22 cellular contexts compared by ENCODE assay signal in genomic region chr22:46732513-46732912, GRCh38. TPM values are rescaled to one million over a fixed set of nuclear protein-coding genes. Genes with fewer than 3 reads are reported as not detected.
DNase-seq lines count a peak whose midpoint lies in the region; ATAC-seq, FAIRE-seq and TF ChIP-seq lines count a peak whose summit lies in the region.
"Had no signal": no experiment of that assay in that cellular context is flagged by ENCODE, and none has a peak within 500 bp of the region (broad histone marks: within the 10 kb centered on the region; RNA-seq: fewer than 3 reads in every experiment).

No MANE protein-coding gene starts in this region.

- peaks cover 31% of the 10 kb centered on the region for H3K36me3 Mint-ChIP-seq in T-helper 2 cell treated with Interferon-gamma antibody and Interleukin-4, amounts not matched to agents 5 μg/mL and 100 μg/mL, for 36 hours (ENCODE audit: low read depth)
- H3K36me3 Mint-ChIP-seq in CD4-positive, alpha-beta memory T cell: peaks cover 34 to 44% of the 10 kb centered on the region in 2 donors
- H3K36me3 Mint-ChIP-seq in activated naive CD8-positive, alpha-beta T cell: peaks cover 2% of the 10 kb centered on the region
- peaks cover 0 to 32% (median 2%) of the 10 kb centered on the region in 3 donors for H3K36me3 Mint-ChIP-seq in naive thymus-derived CD8-positive, alpha-beta T cell
- H3K36me3 Mint-ChIP-seq in stimulated activated memory B cell treated with anti-CD40 and anti-IgM and Interleukin-4, amounts not matched to agents 10 μg/mL and 1 μg/mL and 100 μg/mL, for 72 hours: peaks cover 21% of the 10 kb centered on the region

- peak overlapping the region; percentile 43 for H3K27ac ChIP-seq in CD4-positive, alpha-beta memory T cell (ENCODE audit: low read depth, low read length)
- H3K27ac ChIP-seq: 22Rv1, left lung had no signal

- no peak for TF ChIP-seq POLR2A in H54 (IDR thresholded peaks at IDR 0.05; ENCODE audit: low read depth, low read length)

- no peak for FAIRE-seq in H54 (lab: Jason Lieb, UNC)
- FAIRE-seq: astrocyte, GM18507 had no signal

- CTCF ChIA-PET in CD4-positive, alpha-beta memory T cell (lab: Charles Lee; ENCODE audit: partially characterized antibody): interaction anchor here (0.7 to 1.7 kb wide), 4 partner anchors 35 to 169 kb away, joined by 3 to 4 read pairs (median 4); no protein-coding TSS in a partner anchor

- ATAC-seq in naive thymus-derived CD8-positive, alpha-beta T cell: no peak
- ATAC-seq in stimulated activated memory B cell treated with anti-CD40 and anti-IgM and Interleukin-4, amounts not matched to agents 10 μg/mL and 1 μg/mL and 100 μg/mL, for 72 hours: no peak
- ATAC-seq: left lung, mucosa of descending colon had no signal

- H3K4me3 Mint-ChIP-seq in T-helper 2 cell treated with Interferon-gamma antibody and Interleukin-4, amounts not matched to agents 5 μg/mL and 100 μg/mL, for 36 hours: no peak overlapping the region
- peak overlapping the region; percentile 21 to 57 (median 36) for H3K4me3 Mint-ChIP-seq in CD4-positive, alpha-beta memory T cell
- no peak overlapping the region for H3K4me3 Mint-ChIP-seq in activated naive CD8-positive, alpha-beta T cell
- peak overlapping the region in 4 of 10 donors; percentile 10 to 32 (median 22) for H3K4me3 Mint-ChIP-seq in naive thymus-derived CD8-positive, alpha-beta T cell
- no peak overlapping the region for H3K4me3 Mint-ChIP-seq in stimulated activated memory B cell treated with anti-CD40 and anti-IgM and Interleukin-4, amounts not matched to agents 10 μg/mL and 1 μg/mL and 100 μg/mL, for 72 hours
- H3K4me3 Mint-ChIP-seq: activated CD4-positive, alpha-beta T cell treated with anti-CD3 and anti-CD28 coated beads, Interleukin-2, amount 10 ng/mL, durations not matched to agents 7 days and 5 days; activated naive CD4-positive, alpha-beta T cell treated with anti-CD3 and anti-CD28 coated beads for 36 hours had no signal

- H3K36me3 ChIP-seq in CD4-positive, alpha-beta memory T cell (ENCODE audit: insufficient read depth, low read length): peaks cover 18% of the 10 kb centered on the region

- no peaks in the 10 kb centered on the region for H3K27me3 ChIP-seq in CD4-positive, alpha-beta memory T cell (ENCODE audit: insufficient read depth, low read length)
- H3K27me3 ChIP-seq: esophagus squamous epithelium, left lung had no signal

- intact Hi-C loops in CD4-positive, alpha-beta memory T cell (cut with micrococcal nuclease): no loop called here

- POLR2A ChIA-PET in CD4-positive, alpha-beta memory T cell (lab: Charles Lee; ENCODE audit: partially characterized antibody): interaction anchor here (1.5 to 1.7 kb wide), 2 partner anchors 16 to 58 kb away, joined by 6 to 8 read pairs; no protein-coding TSS in a partner anchor
- POLR2A ChIA-PET in naive thymus-derived CD8-positive, alpha-beta T cell (lab: Charles Lee): interaction anchor here (0.8 to 7.2 kb wide), 6 partner anchors 17 to 71 kb away, joined by 3 to 78 read pairs (median 5); partner anchors contain the start of gene TBC1D22A

- H3K9me3 Mint-ChIP-seq in T-helper 2 cell treated with Interferon-gamma antibody and Interleukin-4, amounts not matched to agents 5 μg/mL and 100 μg/mL, for 36 hours: no peaks in the 10 kb centered on the region
- no peaks in the 10 kb centered on the region for H3K9me3 Mint-ChIP-seq in CD4-positive, alpha-beta memory T cell
- no peaks in the 10 kb centered on the region for H3K9me3 Mint-ChIP-seq in activated naive CD8-positive, alpha-beta T cell (ENCODE audit: low read depth)
- no peaks in the 10 kb centered on the region for H3K9me3 Mint-ChIP-seq in naive thymus-derived CD8-positive, alpha-beta T cell
- H3K9me3 Mint-ChIP-seq in stimulated activated memory B cell treated with anti-CD40 and anti-IgM and Interleukin-4, amounts not matched to agents 10 μg/mL and 1 μg/mL and 100 μg/mL, for 72 hours: no peaks in the 10 kb centered on the region
- H3K9me3 Mint-ChIP-seq: activated CD4-positive, alpha-beta T cell treated with anti-CD3 and anti-CD28 coated beads, Interleukin-2, amount 10 ng/mL, durations not matched to agents 7 days and 5 days; activated naive CD4-positive, alpha-beta T cell treated with anti-CD3 and anti-CD28 coated beads for 36 hours had no signal

- H3K27ac Mint-ChIP-seq in T-helper 2 cell treated with Interferon-gamma antibody and Interleukin-4, amounts not matched to agents 5 μg/mL and 100 μg/mL, for 36 hours: peak overlapping the region; percentile 31
- H3K27ac Mint-ChIP-seq in CD4-positive, alpha-beta memory T cell: peak overlapping the region; percentile 41 to 93 (median 86)
- peak overlapping the region; percentile 28 for H3K27ac Mint-ChIP-seq in activated naive CD8-positive, alpha-beta T cell
- H3K27ac Mint-ChIP-seq in naive thymus-derived CD8-positive, alpha-beta T cell: peak overlapping the region in 6 of 10 donors; percentile 15 to 90 (median 70)
- H3K27ac Mint-ChIP-seq in stimulated activated memory B cell treated with anti-CD40 and anti-IgM and Interleukin-4, amounts not matched to agents 10 μg/mL and 1 μg/mL and 100 μg/mL, for 72 hours: no peak overlapping the region
- H3K27ac Mint-ChIP-seq: activated CD4-positive, alpha-beta T cell treated with anti-CD3 and anti-CD28 coated beads, Interleukin-2, amount 10 ng/mL, durations not matched to agents 7 days and 5 days had no signal

- H3K27me3 Mint-ChIP-seq in T-helper 2 cell treated with Interferon-gamma antibody and Interleukin-4, amounts not matched to agents 5 μg/mL and 100 μg/mL, for 36 hours (ENCODE audit: low read depth): no peaks in the 10 kb centered on the region
- H3K27me3 Mint-ChIP-seq in CD4-positive, alpha-beta memory T cell: no peaks in the 10 kb centered on the region
- no peaks in the 10 kb centered on the region for H3K27me3 Mint-ChIP-seq in activated naive CD8-positive, alpha-beta T cell
- no peaks in the 10 kb centered on the region for H3K27me3 Mint-ChIP-seq in naive thymus-derived CD8-positive, alpha-beta T cell
- H3K27me3 Mint-ChIP-seq in stimulated activated memory B cell treated with anti-CD40 and anti-IgM and Interleukin-4, amounts not matched to agents 10 μg/mL and 1 μg/mL and 100 μg/mL, for 72 hours: no peaks in the 10 kb centered on the region
- H3K27me3 Mint-ChIP-seq: activated CD4-positive, alpha-beta T cell treated with anti-CD3 and anti-CD28 coated beads, Interleukin-2, amount 10 ng/mL, durations not matched to agents 7 days and 5 days had no signal

- H3K4me1 ChIP-seq in CD4-positive, alpha-beta memory T cell (ENCODE audit: insufficient read depth, low read length): peaks cover 86% of the 10 kb centered on the region

- H3K4me3 ChIP-seq in CD4-positive, alpha-beta memory T cell (ENCODE audit: low read length in 2 of 2): no peak overlapping the region
- H3K4me3 ChIP-seq: esophagus squamous epithelium, left lung, mucosa of descending colon had no signal

- peaks cover 37% of the 10 kb centered on the region for H3K4me1 Mint-ChIP-seq in T-helper 2 cell treated with Interferon-gamma antibody and Interleukin-4, amounts not matched to agents 5 μg/mL and 100 μg/mL, for 36 hours (ENCODE audit: low read depth)
- peaks cover 41 to 91% (median 63%) of the 10 kb centered on the region in 4 donors for H3K4me1 Mint-ChIP-seq in CD4-positive, alpha-beta memory T cell
- peaks cover 63% of the 10 kb centered on the region for H3K4me1 Mint-ChIP-seq in activated naive CD8-positive, alpha-beta T cell (ENCODE audit: low read depth)
- peaks cover 32 to 80% (median 73%) of the 10 kb centered on the region in 4 donors for H3K4me1 Mint-ChIP-seq in naive thymus-derived CD8-positive, alpha-beta T cell
- H3K4me1 Mint-ChIP-seq in stimulated activated memory B cell treated with anti-CD40 and anti-IgM and Interleukin-4, amounts not matched to agents 10 μg/mL and 1 μg/mL and 100 μg/mL, for 72 hours: peaks cover 70% of the 10 kb centered on the region

- no peak for DNase-seq in T-helper 2 cell treated with Interferon-gamma antibody and Interleukin-4, amounts not matched to agents 5 μg/mL and 100 μg/mL, for 36 hours (ENCODE audit: low spot score)
- DNase-seq in T-helper 2 cell: no peak
- DNase-seq in CD4-positive, alpha-beta memory T cell: no peak
- DNase-seq in naive thymus-derived CD8-positive, alpha-beta T cell: no peak
- DNase-seq in H54 (ENCODE audit: insufficient read length, low spot score): no peak
- DNase-seq in Ammon's horn (ENCODE audit: low spot score): no peak
- DNase-seq: activated CD4-positive, alpha-beta T cell treated with anti-CD3 and anti-CD28 coated beads, Interleukin-2, amount 10 ng/mL, durations not matched to agents 7 days and 5 days; activated naive CD4-positive, alpha-beta T cell treated with anti-CD3 and anti-CD28 coated beads for 36 hours; AML-193; cerebellar nuclear complex; esophagus squamous epithelium; NCI-H1417; NCI-H524 treated with DMSO at 0.1 percent for 48 hours; retina; stimulated activated CD4-positive, alpha-beta T cell treated with anti-CD3 and anti-CD28 coated beads, Interleukin-4, amount 100 ng/mL, for 4 hours had no signal

- no peaks in the 10 kb centered on the region for H3K9me3 ChIP-seq in CD4-positive, alpha-beta memory T cell (ENCODE audit: control insufficient read depth in 1 of 2, low read length in 2 of 2)
- H3K9me3 ChIP-seq: esophagus squamous epithelium, left lung, mucosa of descending colon had no signal

RNA-seq across cellular contexts. Expression of gene CERK, which starts 5.5 kb away (rescaled TPM):
- total RNA-seq in CD4-positive, alpha-beta memory T cell: 100 to 1,000 TPM; 161 to 164 TPM
- 100 to 1,000 TPM in 1 of 2 donors, 10 to 100 TPM in 1; 91.2 to 111 TPM for polyA plus RNA-seq in CD4-positive, alpha-beta memory T cell
- total RNA-seq in naive thymus-derived CD8-positive, alpha-beta T cell: 100 to 1,000 TPM; 175 to 185 TPM
- polyA plus RNA-seq in naive thymus-derived CD8-positive, alpha-beta T cell: 10 to 100 TPM; 39.4 to 61.2 (median 41.6) TPM

RNA-seq across cellular contexts. Expression of gene TBC1D22A, which starts 29.9 kb away (rescaled TPM):
- total RNA-seq in CD4-positive, alpha-beta memory T cell: 10 to 100 TPM; 49.0 to 49.2 TPM
- polyA plus RNA-seq in CD4-positive, alpha-beta memory T cell: 10 to 100 TPM; 20.6 to 24.4 TPM
- 10 to 100 TPM; 51.2 to 57.2 TPM for total RNA-seq in naive thymus-derived CD8-positive, alpha-beta T cell
- polyA plus RNA-seq in naive thymus-derived CD8-positive, alpha-beta T cell: 10 to 100 TPM; 23.0 to 24.6 (median 23.3) TPM

Comparison
In these comparisons a context has a peak if more than half of its experiments do, and no peak if none do; other contexts are left out.
1. H3K4me3 Mint-ChIP-seq: peak in CD4-positive, alpha-beta memory T cell (8 of 8); none in T-helper 2 cell treated with Interferon-gamma antibody and Interleukin-4, amounts not matched to agents 5 μg/mL and 100 μg/mL, for 36 hours (single experiment), activated naive CD8-positive, alpha-beta T cell (single experiment) and stimulated activated memory B cell treated with anti-CD40 and anti-IgM and Interleukin-4, amounts not matched to agents 10 μg/mL and 1 μg/mL and 100 μg/mL, for 72 hours (single experiment).